In the genomic region with DNA sequence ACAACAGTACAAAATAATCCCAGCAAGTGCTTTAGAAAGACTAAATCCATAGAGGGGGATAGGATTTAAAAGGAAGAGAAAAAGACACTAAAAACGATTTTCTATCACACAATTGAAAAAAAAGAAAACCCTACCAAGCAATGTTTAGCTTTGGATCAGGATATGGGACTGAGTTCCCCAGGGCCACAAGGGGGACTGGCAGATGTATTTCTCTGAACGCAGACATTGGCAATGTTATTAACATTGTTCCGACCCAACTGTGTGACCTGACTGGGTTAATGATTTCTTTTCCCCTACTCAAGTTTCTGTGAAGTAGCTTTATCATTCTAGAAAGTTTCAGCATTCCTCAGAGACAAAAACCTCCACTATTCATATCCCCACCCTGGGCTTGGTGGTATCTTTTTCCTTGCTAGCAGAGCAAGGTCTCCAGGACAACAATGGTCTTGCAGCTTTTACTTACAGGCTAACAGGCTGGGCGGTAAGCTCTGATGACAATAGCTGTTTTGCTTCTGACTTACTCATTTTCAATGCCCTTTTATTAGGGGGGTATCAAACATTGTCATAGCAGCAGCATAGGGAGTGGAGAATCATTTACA, we compare ENCODE assay signal across 1 cellular context.
TF ChIP-seq lines count a peak whose summit lies in the region.

No MANE protein-coding gene starts in this region.

TF ChIP-seq in GM23338, 12 proteins besides CTCF, POLR2A, EP300 and RAD21 (continued from another document):
- TF ChIP-seq, protein P1, sequence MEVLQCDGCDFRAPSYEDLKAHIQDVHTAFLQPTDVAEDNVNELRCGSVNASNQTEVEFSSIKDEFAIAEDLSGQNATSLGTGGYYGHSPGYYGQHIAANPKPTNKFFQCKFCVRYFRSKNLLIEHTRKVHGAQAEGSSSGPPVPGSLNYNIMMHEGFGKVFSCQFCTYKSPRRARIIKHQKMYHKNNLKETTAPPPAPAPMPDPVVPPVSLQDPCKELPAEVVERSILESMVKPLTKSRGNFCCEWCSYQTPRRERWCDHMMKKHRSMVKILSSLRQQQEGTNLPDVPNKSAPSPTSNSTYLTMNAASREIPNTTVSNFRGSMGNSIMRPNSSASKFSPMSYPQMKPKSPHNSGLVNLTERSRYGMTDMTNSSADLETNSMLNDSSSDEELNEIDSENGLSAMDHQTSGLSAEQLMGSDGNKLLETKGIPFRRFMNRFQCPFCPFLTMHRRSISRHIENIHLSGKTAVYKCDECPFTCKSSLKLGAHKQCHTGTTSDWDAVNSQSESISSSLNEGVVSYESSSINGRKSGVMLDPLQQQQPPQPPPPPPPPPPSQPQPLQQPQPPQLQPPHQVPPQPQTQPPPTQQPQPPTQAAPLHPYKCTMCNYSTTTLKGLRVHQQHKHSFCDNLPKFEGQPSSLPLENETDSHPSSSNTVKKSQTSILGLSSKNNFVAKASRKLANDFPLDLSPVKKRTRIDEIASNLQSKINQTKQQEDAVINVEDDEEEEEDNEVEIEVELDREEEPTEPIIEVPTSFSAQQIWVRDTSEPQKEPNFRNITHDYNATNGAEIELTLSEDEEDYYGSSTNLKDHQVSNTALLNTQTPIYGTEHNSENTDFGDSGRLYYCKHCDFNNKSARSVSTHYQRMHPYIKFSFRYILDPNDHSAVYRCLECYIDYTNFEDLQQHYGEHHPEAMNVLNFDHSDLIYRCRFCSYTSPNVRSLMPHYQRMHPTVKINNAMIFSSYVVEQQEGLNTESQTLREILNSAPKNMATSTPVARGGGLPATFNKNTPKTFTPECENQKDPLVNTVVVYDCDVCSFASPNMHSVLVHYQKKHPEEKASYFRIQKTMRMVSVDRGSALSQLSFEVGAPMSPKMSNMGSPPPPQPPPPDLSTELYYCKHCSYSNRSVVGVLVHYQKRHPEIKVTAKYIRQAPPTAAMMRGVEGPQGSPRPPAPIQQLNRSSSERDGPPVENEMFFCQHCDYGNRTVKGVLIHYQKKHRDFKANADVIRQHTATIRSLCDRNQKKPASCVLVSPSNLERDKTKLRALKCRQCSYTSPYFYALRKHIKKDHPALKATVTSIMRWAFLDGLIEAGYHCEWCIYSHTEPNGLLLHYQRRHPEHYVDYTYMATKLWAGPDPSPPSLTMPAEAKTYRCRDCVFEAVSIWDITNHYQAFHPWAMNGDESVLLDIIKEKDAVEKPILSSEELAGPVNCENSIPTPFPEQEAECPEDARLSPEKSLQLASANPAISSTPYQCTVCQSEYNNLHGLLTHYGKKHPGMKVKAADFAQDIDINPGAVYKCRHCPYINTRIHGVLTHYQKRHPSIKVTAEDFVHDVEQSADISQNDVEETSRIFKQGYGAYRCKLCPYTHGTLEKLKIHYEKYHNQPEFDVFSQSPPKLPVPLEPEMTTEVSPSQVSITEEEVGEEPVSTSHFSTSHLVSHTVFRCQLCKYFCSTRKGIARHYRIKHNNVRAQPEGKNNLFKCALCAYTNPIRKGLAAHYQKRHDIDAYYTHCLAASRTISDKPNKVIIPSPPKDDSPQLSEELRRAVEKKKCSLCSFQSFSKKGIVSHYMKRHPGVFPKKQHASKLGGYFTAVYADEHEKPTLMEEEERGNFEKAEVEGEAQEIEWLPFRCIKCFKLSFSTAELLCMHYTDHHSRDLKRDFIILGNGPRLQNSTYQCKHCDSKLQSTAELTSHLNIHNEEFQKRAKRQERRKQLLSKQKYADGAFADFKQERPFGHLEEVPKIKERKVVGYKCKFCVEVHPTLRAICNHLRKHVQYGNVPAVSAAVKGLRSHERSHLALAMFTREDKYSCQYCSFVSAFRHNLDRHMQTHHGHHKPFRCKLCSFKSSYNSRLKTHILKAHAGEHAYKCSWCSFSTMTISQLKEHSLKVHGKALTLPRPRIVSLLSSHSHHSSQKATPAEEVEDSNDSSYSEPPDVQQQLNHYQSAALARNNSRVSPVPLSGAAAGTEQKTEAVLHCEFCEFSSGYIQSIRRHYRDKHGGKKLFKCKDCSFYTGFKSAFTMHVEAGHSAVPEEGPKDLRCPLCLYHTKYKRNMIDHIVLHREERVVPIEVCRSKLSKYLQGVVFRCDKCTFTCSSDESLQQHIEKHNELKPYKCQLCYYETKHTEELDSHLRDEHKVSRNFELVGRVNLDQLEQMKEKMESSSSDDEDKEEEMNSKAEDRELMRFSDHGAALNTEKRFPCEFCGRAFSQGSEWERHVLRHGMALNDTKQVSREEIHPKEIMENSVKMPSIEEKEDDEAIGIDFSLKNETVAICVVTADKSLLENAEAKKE (CRISPR knock-in tag; IDR thresholded peaks at IDR 0.05): no peak
- no peak for TF ChIP-seq NANOG (IDR thresholded peaks at IDR 0.05; ENCODE audit: borderline replicate concordance)
